In the genomic region with DNA sequence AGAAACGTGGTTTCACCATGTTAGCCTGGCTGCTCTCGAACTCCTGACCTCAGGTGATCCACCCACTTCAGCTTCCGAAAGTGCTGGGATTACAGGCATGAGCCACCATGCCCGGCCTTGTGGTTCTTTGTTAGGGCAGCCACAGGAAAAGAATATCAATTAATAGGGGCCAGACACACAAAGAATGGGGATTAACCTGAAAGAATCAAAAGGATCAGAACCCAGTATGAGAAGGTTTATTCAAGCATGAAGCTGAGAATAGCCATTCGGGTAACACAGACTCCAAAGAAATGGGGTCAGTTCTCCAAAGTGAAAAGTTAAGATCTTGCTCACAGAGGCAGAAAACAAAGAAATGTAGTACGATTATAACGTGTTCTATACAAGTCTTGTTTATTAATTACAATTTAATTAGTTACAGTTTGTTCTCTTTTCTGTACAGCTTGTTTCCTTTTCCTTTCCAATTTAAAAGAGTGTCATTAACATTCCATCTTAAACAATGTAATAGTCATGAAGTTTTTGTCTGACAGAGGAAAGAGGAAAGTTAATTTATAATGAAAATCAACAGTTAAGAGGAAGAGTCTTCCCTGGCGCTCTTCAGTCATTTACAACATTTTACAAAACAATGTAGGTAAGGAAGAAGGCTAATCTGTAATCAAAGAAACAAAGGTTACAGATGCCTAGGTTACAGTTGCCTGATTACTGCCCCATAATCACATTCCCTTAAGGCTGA, we compare ENCODE assay signal across 1 cellular context.
TF ChIP-seq lines count a peak whose summit lies in the region.

No MANE protein-coding gene starts in this region.

TF ChIP-seq in endothelial cell of umbilical vein, 7 proteins besides CTCF, POLR2A, EP300 and RAD21 (continued from another document):
- TF ChIP-seq, protein P1, sequence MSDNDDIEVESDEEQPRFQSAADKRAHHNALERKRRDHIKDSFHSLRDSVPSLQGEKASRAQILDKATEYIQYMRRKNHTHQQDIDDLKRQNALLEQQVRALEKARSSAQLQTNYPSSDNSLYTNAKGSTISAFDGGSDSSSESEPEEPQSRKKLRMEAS (IDR thresholded peaks at IDR 0.05; ENCODE audit: insufficient read depth, insufficient read length) = no peak
- TF ChIP-seq GATA2 (IDR thresholded peaks at IDR 0.05; ENCODE audit: insufficient read depth, insufficient read length, low read depth, low read length) = no peak
- no peak for TF ChIP-seq FOS (IDR thresholded peaks at IDR 0.05; ENCODE audit: borderline replicate concordance, insufficient read depth, low read length)
- no peak for TF ChIP-seq JUN (IDR thresholded peaks at IDR 0.05; ENCODE audit: borderline replicate concordance, insufficient read depth, insufficient read length, low read depth)
